1 cellular context compared by ENCODE assay signal in genomic region chr1:19478241-19478780, GRCh38.
TF ChIP-seq lines count a peak whose summit lies in the region.

No MANE protein-coding gene starts in this region.

TF ChIP-seq in HepG2, 621 proteins besides CTCF, POLR2A, EP300 and RAD21:
- TF ChIP-seq GRHL1 (CRISPR knock-in tag; conservative IDR thresholded peaks at IDR 0.05) (no peak), ZNF329 (CRISPR knock-in tag; IDR thresholded peaks at IDR 0.05; ENCODE audit: low read depth) (no peak), HIC2 (CRISPR knock-in tag; IDR thresholded peaks at IDR 0.05; ENCODE audit: low read depth) (no peak), ZNF652 (CRISPR knock-in tag; IDR thresholded peaks at IDR 0.05; ENCODE audit: borderline replicate concordance, low read depth) (no peak), ZNF556 (CRISPR knock-in tag; IDR thresholded peaks at IDR 0.05; ENCODE audit: borderline replicate concordance) (no peak), YY1 (IDR thresholded peaks at IDR 0.05; ENCODE audit: insufficient read depth, insufficient replicate concordance, low read depth, low read length) (no peak), MZF1 (CRISPR knock-in tag; IDR thresholded peaks at IDR 0.05; ENCODE audit: borderline replicate concordance) (no peak), HOXA5 (CRISPR knock-in tag; IDR thresholded peaks at IDR 0.05) (no peak)
